ENCODE assay signal across 25 cellular contexts in genomic region chr17:73069846-73070245, GRCh38.
"Had no signal": no experiment of that assay in that cellular context is flagged by ENCODE, and none has a peak within 500 bp of the region (broad histone marks: within the 10 kb centered on the region; RNA-seq: fewer than 3 reads in every experiment).

No MANE protein-coding gene starts in this region.

- ATAC-seq: foreskin keratinocyte; left lobe of liver; lower lobe of right lung; stimulated activated naive CD8-positive, alpha-beta T cell treated with anti-CD3 and anti-CD28 coated beads, Interleukin-15, Interleukin-2, amounts not matched to agents 100 U/mL and 50 U/mL, for 24 hours; T-helper 17 cell had no signal

- H3K27me3 Mint-ChIP-seq: activated B cell treated with CpG ODN at 0.5 μM for 24 hours; activated naive CD8-positive, alpha-beta T cell treated with anti-CD3 and anti-CD28 coated beads, Interleukin-2, amount 10 ng/mL, durations not matched to agents 7 days and 5 days; naive B cell; T-helper 17 cell had no signal

- H3K27ac ChIP-seq: coronary artery, epithelial cell of prostate, foreskin keratinocyte, lower lobe of right lung had no signal

- H3K9me3 Mint-ChIP-seq: activated B cell treated with CpG ODN at 0.5 μM for 24 hours, immature natural killer cell, naive B cell had no signal

- H3K27me3 ChIP-seq: foreskin keratinocyte, hepatocyte, tibial artery had no signal

- H3K4me1 Mint-ChIP-seq: activated B cell treated with CpG ODN at 0.5 μM for 24 hours; activated naive CD8-positive, alpha-beta T cell treated with anti-CD3 and anti-CD28 coated beads, Interleukin-2, amount 10 ng/mL, durations not matched to agents 7 days and 5 days; endodermal cell; immature natural killer cell had no signal

- H3K4me3 ChIP-seq: coronary artery, hepatocyte, lower lobe of right lung, tibial artery had no signal

- H3K4me1 ChIP-seq: foreskin keratinocyte, lower lobe of right lung had no signal

- H3K27ac Mint-ChIP-seq: activated B cell treated with CpG ODN at 0.5 μM for 24 hours; activated naive CD4-positive, alpha-beta T cell treated with anti-CD3 and anti-CD28 coated beads for 36 hours; activated naive CD8-positive, alpha-beta T cell treated with anti-CD3 and anti-CD28 coated beads, Interleukin-2, amount 10 ng/mL, durations not matched to agents 7 days and 5 days; endodermal cell; immature natural killer cell; T-helper 17 cell had no signal

- H3K4me3 Mint-ChIP-seq: activated B cell treated with CpG ODN at 0.5 μM for 24 hours; activated naive CD4-positive, alpha-beta T cell treated with anti-CD3 and anti-CD28 coated beads for 36 hours; activated naive CD8-positive, alpha-beta T cell treated with anti-CD3 and anti-CD28 coated beads, Interleukin-2, amount 10 ng/mL, durations not matched to agents 7 days and 5 days; endodermal cell; immature natural killer cell; neural crest cell; T-helper 17 cell had no signal

- H3K9me3 ChIP-seq: lower lobe of right lung, tibial artery had no signal

- DNase-seq: activated B cell treated with CpG ODN at 0.5 μM for 24 hours; activated CD4-positive, alpha-beta T cell treated with anti-CD3 and anti-CD28 coated beads for 4 hours; activated CD4-positive, alpha-beta T cell treated with anti-CD3 and anti-CD28 coated beads, Interleukin-2, amount 50 U/mL, for 48 hours; activated effector memory CD4-positive, alpha-beta T cell treated with Interleukin-2 at 50 U/mL for 16 hours; activated naive CD4-positive, alpha-beta T cell treated with anti-CD3 and anti-CD28 coated beads for 36 hours; activated naive CD8-positive, alpha-beta T cell treated with anti-CD3 and anti-CD28 coated beads, Interleukin-2, amount 10 ng/mL, durations not matched to agents 7 days and 5 days; activated T-cell treated with anti-CD3 and anti-CD28 coated beads, Interleukin-2, amount 50 U/mL, for 48 hours; amygdala; endodermal cell; foreskin keratinocyte; glutamatergic neuron; immature natural killer cell; lower lobe of right lung; naive B cell; stimulated activated CD4-positive, alpha-beta T cell treated with anti-CD3 and anti-CD28 coated beads, Interleukin-12 subunit alpha, Interleukin-12 subunit beta, amount 100 ng/mL, for 4 hours; stimulated activated CD4-positive, alpha-beta T cell treated with anti-CD3 and anti-CD28 coated beads, Interleukin-4, amount 100 ng/mL, for 4 hours; stimulated activated naive CD8-positive, alpha-beta T cell treated with anti-CD3 and anti-CD28 coated beads, Interleukin-15, Interleukin-2, amounts not matched to agents 100 U/mL and 50 U/mL, for 24 hours; substantia nigra; T-helper 17 cell; tibial artery had no signal

- H3K4me2 ChIP-seq: hepatocyte had no signal
